Comparison of ENCODE assay signal across 33 cellular contexts in genomic region chr13:93859666-93860065, GRCh38.
DNase-seq lines count a peak whose midpoint lies in the region; ATAC-seq, FAIRE-seq and TF ChIP-seq lines count a peak whose summit lies in the region.
"Had no signal": no experiment of that assay in that cellular context is flagged by ENCODE, and none has a peak within 500 bp of the region (broad histone marks: within the 10 kb centered on the region; RNA-seq: fewer than 3 reads in every experiment).

No MANE protein-coding gene starts in this region.

- no peaks in the 10 kb centered on the region for H3K36me3 Mint-ChIP-seq in astrocyte (ENCODE audit: low read depth, unreplicated experiment)
- no peaks in the 10 kb centered on the region for H3K36me3 Mint-ChIP-seq in natural killer cell
- H3K36me3 Mint-ChIP-seq: activated naive CD8-positive, alpha-beta T cell treated with anti-CD3 and anti-CD28 coated beads for 36 hours had no signal

- DNase-seq in astrocyte (ENCODE audit: low read depth) (peak; percentile 86), fibroblast of pulmonary artery (ENCODE audit: low read depth) (peak; percentile 22), smooth muscle cell (lab: John Stamatoyannopoulos, UW; ENCODE audit: unreplicated experiment) (no peak), AG20443 (ENCODE audit: low spot score) (no peak), hypothalamus (lab: John Stamatoyannopoulos, UW) (no peak), iPS-NIHi7 (ENCODE audit: extremely low spot score) (no peak), natural killer cell (no peak)
- DNase-seq: activated CD4-positive, alpha-beta T cell treated with anti-CD3 and anti-CD28 coated beads for 4 hours; activated effector memory CD4-positive, alpha-beta T cell treated with anti-CD3 and anti-CD28 coated beads, Interleukin-2, amount 50 U/mL, for 16 hours; activated naive CD8-positive, alpha-beta T cell treated with anti-CD3 and anti-CD28 coated beads for 36 hours; activated T-cell treated with anti-CD3 and anti-CD28 coated beads for 4 hours; effector CD8-positive, alpha-beta T cell; foreskin keratinocyte; heart right ventricle; left colon; mammary epithelial cell; MG63; NCI-H1417 treated with DMSO at 0.1 percent for 48 hours; NCI-H446; NCI-H82; posterior cingulate gyrus; right lobe of liver; stimulated activated CD4-positive, alpha-beta T cell treated with anti-CD3 and anti-CD28 coated beads, Interleukin-15, amount 100 ng/mL, for 24 hours; stimulated activated naive CD8-positive, alpha-beta T cell treated with anti-CD3 and anti-CD28 coated beads, Interleukin-15, Interleukin-2, amounts not matched to agents 100 U/mL and 50 U/mL, for 24 hours had no signal

- no peaks in the 10 kb centered on the region for H3K4me1 ChIP-seq in HEK293 (ENCODE audit: control insufficient read depth, insufficient read depth, low read length)
- peaks cover 16% of the 10 kb centered on the region for H3K4me1 ChIP-seq in astrocyte (ENCODE audit: insufficient read depth, low read length)
- peaks cover 9% of the 10 kb centered on the region for H3K4me1 ChIP-seq in smooth muscle cell (ENCODE audit: low read depth)
- H3K4me1 ChIP-seq: foreskin keratinocyte, HAP-1, right lobe of liver, vagina had no signal

- no peaks in the 10 kb centered on the region for H3K9me3 Mint-ChIP-seq in astrocyte (ENCODE audit: unreplicated experiment)
- H3K9me3 Mint-ChIP-seq in natural killer cell: peaks cover 8 to 11% of the 10 kb centered on the region in 2 donors
- H3K9me3 Mint-ChIP-seq: activated naive CD8-positive, alpha-beta T cell treated with anti-CD3 and anti-CD28 coated beads for 36 hours; neural crest cell had no signal

- peaks cover 15% of the 10 kb centered on the region for H3F3A ChIP-seq in smooth muscle cell (ENCODE audit: low read depth)

- WGBS in smooth muscle cell (ENCODE audit: low lambda C conversion rate): 39% methylated on average over 3 of the region's 3 CpGs

- POLR2A ChIA-PET in HEK293 (lab: Yijun Ruan, JAX): no interaction called here

- H3K9ac ChIP-seq in astrocyte (ENCODE audit: low read length) (no peak overlapping the region), smooth muscle cell (ENCODE audit: low read depth) (peak overlapping the region; percentile 58)

- H4K20me1 ChIP-seq in astrocyte (ENCODE audit: insufficient read depth, low read length) (no peaks in the 10 kb centered on the region), smooth muscle cell (ENCODE audit: low read depth) (no peaks in the 10 kb centered on the region)

- H3K79me2 ChIP-seq in astrocyte (ENCODE audit: insufficient read depth, low read length): no peaks in the 10 kb centered on the region
- no peaks in the 10 kb centered on the region for H3K79me2 ChIP-seq in smooth muscle cell (ENCODE audit: low read depth)

- H3K27ac ChIP-seq in HEK293 (ENCODE audit: extremely low read depth, low read depth, low read length) (no peak overlapping the region), astrocyte (ENCODE audit: low read depth, low read length) (peak overlapping the region; percentile 40), smooth muscle cell (ENCODE audit: low read depth) (peak overlapping the region; percentile 95)
- H3K27ac ChIP-seq: epithelial cell of prostate, foreskin keratinocyte, heart right ventricle, right lobe of liver, thoracic aorta, vagina, VCaP had no signal

- TF ChIP-seq CTCF in HEK293 (tag by site-specific recombination; IDR thresholded peaks at IDR 0.05): no peak
- TF ChIP-seq CTCF in astrocyte (IDR thresholded peaks at IDR 0.05; ENCODE audit: insufficient read depth, low read depth, low read length): no peak
- TF ChIP-seq CTCF in fibroblast of pulmonary artery (IDR thresholded peaks at IDR 0.05; ENCODE audit: low read length, missing control alignments): no peak
- TF ChIP-seq CTCF in smooth muscle cell (IDR thresholded peaks at IDR 0.05; ENCODE audit: borderline replicate concordance, insufficient read depth, poor library complexity, severe bottlenecking): no peak
- no peak for TF ChIP-seq CTCF in natural killer cell (IDR thresholded peaks at IDR 0.05)

- H3K36me3 ChIP-seq in HEK293 (ENCODE audit: control insufficient read depth in 2 of 2, insufficient read depth in 1 of 2, low read length in 2 of 2) (no peaks in the 10 kb centered on the region), astrocyte (ENCODE audit: insufficient read depth, low read length) (no peaks in the 10 kb centered on the region), smooth muscle cell (ENCODE audit: low read depth) (no peaks in the 10 kb centered on the region)
- H3K36me3 ChIP-seq: HAP-1, heart right ventricle, MG63, right lobe of liver, thoracic aorta, vagina had no signal

- H3K9me3 ChIP-seq in HEK293 (ENCODE audit: control insufficient read depth, insufficient read depth, low read depth, low read length): no peaks in the 10 kb centered on the region
- no peaks in the 10 kb centered on the region for H3K9me3 ChIP-seq in astrocyte (ENCODE audit: insufficient read depth, low read depth, low read length)
- no peaks in the 10 kb centered on the region for H3K9me3 ChIP-seq in smooth muscle cell (replicated peaks; ENCODE audit: low read depth)
- H3K9me3 ChIP-seq: HAP-1, heart right ventricle, MG63, right lobe of liver, thoracic aorta, vagina had no signal

- H3K27ac Mint-ChIP-seq in astrocyte (ENCODE audit: unreplicated experiment): peak overlapping the region; percentile 75
- H3K27ac Mint-ChIP-seq in natural killer cell: no peak overlapping the region
- H3K27ac Mint-ChIP-seq: activated naive CD8-positive, alpha-beta T cell treated with anti-CD3 and anti-CD28 coated beads for 36 hours had no signal

- H3K27me3 ChIP-seq in astrocyte (ENCODE audit: insufficient read depth, low read length) (no peaks in the 10 kb centered on the region), smooth muscle cell (ENCODE audit: low read depth) (no peaks in the 10 kb centered on the region)
- H3K27me3 ChIP-seq: foreskin keratinocyte, heart right ventricle, MG63, right lobe of liver, vagina had no signal

- H3K4me1 Mint-ChIP-seq in astrocyte (ENCODE audit: low read depth, unreplicated experiment) (peaks cover 43% of the 10 kb centered on the region), natural killer cell (no peaks in the 10 kb centered on the region)
- H3K4me1 Mint-ChIP-seq: activated naive CD8-positive, alpha-beta T cell treated with anti-CD3 and anti-CD28 coated beads for 36 hours; neural crest cell had no signal

- H3K27me3 Mint-ChIP-seq in astrocyte (ENCODE audit: low read depth, unreplicated experiment): no peaks in the 10 kb centered on the region
- no peaks in the 10 kb centered on the region for H3K27me3 Mint-ChIP-seq in natural killer cell (ENCODE audit: low read depth in 2 of 2)

- intact Hi-C loops in natural killer cell (cut with micrococcal nuclease): no loop called here

- no peak for ATAC-seq in natural killer cell
- ATAC-seq: foreskin keratinocyte; heart right ventricle; K562; left colon; right lobe of liver; stimulated activated naive CD8-positive, alpha-beta T cell treated with anti-CD3 and anti-CD28 coated beads, Interleukin-15, Interleukin-2, amounts not matched to agents 100 U/mL and 50 U/mL, for 24 hours had no signal

- no peak overlapping the region for H3K4me3 ChIP-seq in HEK293 (ENCODE audit: low read depth, low read length)
- no peak overlapping the region for H3K4me3 ChIP-seq in astrocyte (ENCODE audit: insufficient read depth, low read depth, low read length)
- no peak overlapping the region for H3K4me3 ChIP-seq in fibroblast of pulmonary artery (replicated peaks; ENCODE audit: low read depth, low read length)
- no peak overlapping the region for H3K4me3 ChIP-seq in smooth muscle cell
- H3K4me3 ChIP-seq: HAP-1, heart right ventricle, K562, MG63, right lobe of liver, thoracic aorta, vagina had no signal

- CTCF ChIA-PET in HEK293 (lab: Yijun Ruan, JAX): no interaction called here

- peak overlapping the region; percentile 30 for H3K4me3 Mint-ChIP-seq in astrocyte (ENCODE audit: unreplicated experiment)
- no peak overlapping the region for H3K4me3 Mint-ChIP-seq in natural killer cell
- H3K4me3 Mint-ChIP-seq: activated naive CD8-positive, alpha-beta T cell treated with anti-CD3 and anti-CD28 coated beads for 36 hours; neural crest cell had no signal

- H2AFZ ChIP-seq in astrocyte (ENCODE audit: low read depth, low read length) (no peak overlapping the region), smooth muscle cell (ENCODE audit: low read depth) (no peak overlapping the region)

- FAIRE-seq in astrocyte (lab: Jason Lieb, UNC): peak; percentile 81
- FAIRE-seq: colon, K562 had no signal

- H3K4me2 ChIP-seq in astrocyte (ENCODE audit: low read length): peak overlapping the region; percentile 10
- H3K4me2 ChIP-seq in smooth muscle cell: peak overlapping the region; percentile 77

TF ChIP-seq in HEK293, 187 proteins besides CTCF, POLR2A, EP300 and RAD21:
- no peak for TF ChIP-seq ZSCAN23 (tag by site-specific recombination; IDR thresholded peaks at IDR 0.05)
- peak; percentile 51 for TF ChIP-seq ZFHX2 (tag by site-specific recombination; conservative IDR thresholded peaks at IDR 0.05)
- TF ChIP-seq ZNF660 (tag by site-specific recombination; IDR thresholded peaks at IDR 0.05): no peak

Comparison
In these comparisons a context has a peak if more than half of its experiments do, and no peak if none do; other contexts are left out.
1. DNase-seq: peak in astrocyte (single experiment) and fibroblast of pulmonary artery (single experiment); none in smooth muscle cell (single experiment), AG20443 (single experiment), hypothalamus (0 of 51), iPS-NIHi7 (single experiment) and natural killer cell (single experiment).